ENCODE assay signal across 11 cellular contexts in genomic region chr4:78167510-78167909, GRCh38.
A peak's percentile ranks its signal among the peaks of the same experiment; 100 is the strongest.
DNase-seq lines count a peak whose midpoint lies in the region; ATAC-seq and TF ChIP-seq lines count a peak whose summit lies in the region.
"Had no signal": no experiment of that assay in that cellular context is flagged by ENCODE, and none has a peak within 500 bp of the region (broad histone marks: within the 10 kb centered on the region; RNA-seq: fewer than 3 reads in every experiment).

No MANE protein-coding gene starts in this region.

- DNase-seq in HT1080 (ENCODE audit: low read depth) (peak; percentile 32), RKO (ENCODE audit: low spot score) (peak; percentile 51), glutamatergic neuron (no peak)
- DNase-seq in stimulated activated naive CD4-positive, alpha-beta T cell (lab: John Stamatoyannopoulos, UW), result no peak
- DNase-seq: CD8-positive, alpha-beta T cell; COR-L47; GM23248; H7 had no signal

- H3K9me3 Mint-ChIP-seq in glutamatergic neuron (ENCODE audit: unreplicated experiment), result peaks cover 5% of the 10 kb centered on the region
- H3K9me3 Mint-ChIP-seq: CD8-positive, alpha-beta T cell had no signal

- no peaks in the 10 kb centered on the region for H3K36me3 Mint-ChIP-seq in glutamatergic neuron (ENCODE audit: unreplicated experiment)
- H3K36me3 Mint-ChIP-seq: CD14-positive monocyte; CD8-positive, alpha-beta T cell had no signal

- H3K27me3 Mint-ChIP-seq in glutamatergic neuron (ENCODE audit: unreplicated experiment), result peaks cover 9% of the 10 kb centered on the region

- H3K27ac Mint-ChIP-seq in glutamatergic neuron (ENCODE audit: unreplicated experiment), result peak overlapping the region; percentile 76
- H3K27ac Mint-ChIP-seq: CD14-positive monocyte; CD8-positive, alpha-beta T cell had no signal

- TF ChIP-seq CTCF in glutamatergic neuron (IDR thresholded peaks at IDR 0.05; ENCODE audit: partially characterized antibody, unreplicated experiment), result no peak

- H3K4me3 Mint-ChIP-seq in glutamatergic neuron (ENCODE audit: unreplicated experiment), result no peak overlapping the region
- H3K4me3 Mint-ChIP-seq: CD14-positive monocyte; CD8-positive, alpha-beta T cell had no signal

- ATAC-seq in HG03045 (IDR thresholded peaks at IDR 0.05; ENCODE audit: unreplicated experiment) (no peak), HG03457 (IDR thresholded peaks at IDR 0.05; ENCODE audit: unreplicated experiment) (no peak)
- ATAC-seq: CD8-positive, alpha-beta T cell had no signal

- H3K4me1 Mint-ChIP-seq in glutamatergic neuron (ENCODE audit: low read depth, unreplicated experiment), result peaks cover 27% of the 10 kb centered on the region
- H3K4me1 Mint-ChIP-seq: CD14-positive monocyte had no signal

Comparison
In these comparisons a context has a peak if more than half of its experiments do, and no peak if none do; other contexts are left out.
1. DNase-seq: peak in HT1080 (single experiment) and RKO (single experiment); none in glutamatergic neuron (single experiment) and stimulated activated naive CD4-positive, alpha-beta T cell (0 of 6).